Comparison of ENCODE assay signal across 19 cellular contexts in the genomic region with DNA sequence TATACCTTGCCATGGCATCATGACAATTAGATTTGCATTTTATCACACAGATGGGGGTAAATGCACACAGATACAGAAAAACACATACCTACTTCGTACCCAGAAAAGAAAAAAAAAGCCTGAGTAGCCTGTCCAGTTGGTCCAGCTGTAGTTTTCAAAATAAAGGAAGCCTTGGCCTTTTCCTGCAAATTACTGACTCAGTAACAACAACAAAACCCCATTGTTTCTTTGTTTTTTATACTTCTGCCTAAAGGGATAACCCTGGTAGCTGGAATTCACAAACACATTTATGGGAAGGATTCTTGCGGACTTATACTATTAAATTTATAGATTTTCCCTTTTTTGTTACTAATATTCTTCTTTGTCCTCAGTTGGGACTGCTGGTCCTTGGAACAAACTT.
"Had no signal": no experiment of that assay in that cellular context is flagged by ENCODE, and none has a peak within 500 bp of the region (broad histone marks: within the 10 kb centered on the region; RNA-seq: fewer than 3 reads in every experiment).

No MANE protein-coding gene starts in this region.

- H2AFZ ChIP-seq: parathyroid adenoma had no signal

- H3K27ac ChIP-seq: ascending aorta, gastrocnemius medialis, heart right ventricle, neutrophil, parathyroid adenoma, tibial artery had no signal

- H3K27me3 ChIP-seq: ascending aorta, gastrocnemius medialis, heart right ventricle, neutrophil, tibial artery had no signal

- H3K4me3 ChIP-seq: ascending aorta, gastrocnemius medialis, heart right ventricle, tibial artery had no signal

- H3K36me3 ChIP-seq: ascending aorta, gastrocnemius medialis, heart right ventricle, neutrophil, tibial artery had no signal

- H3K9ac ChIP-seq: parathyroid adenoma had no signal

- DNase-seq: activated CD4-positive, alpha-beta T cell treated with anti-CD3 and anti-CD28 coated beads, Interleukin-2, amount 50 U/mL, for 1 hour; activated CD8-positive, alpha-beta memory T cell treated with anti-CD3 and anti-CD28 coated beads, Interleukin-2, amount 50 U/mL, for 48 hours; activated effector memory CD4-positive, alpha-beta T cell treated with anti-CD3 and anti-CD28 coated beads, Interleukin-2, amount 50 U/mL, for 16 hours; activated T-cell treated with anti-CD3 and anti-CD28 coated beads, Interleukin-2, amount 50 U/mL, for 48 hours; cerebellar nuclear complex; effector memory CD4-positive, alpha-beta T cell; gastrocnemius medialis; heart right ventricle; left ventricle myocardium superior; mesenchymal stem cell; natural killer cell; retina; stimulated activated CD4-positive, alpha-beta T cell treated with anti-CD3 and anti-CD28 coated beads, Interleukin-1b, Interleukin-23, amount 100 ng/mL, for 48 hours; stimulated activated CD8-positive, alpha-beta memory T cell treated with anti-CD3 and anti-CD28 coated beads, Interleukin-4, amount 100 ng/mL, for 48 hours; stimulated activated naive CD4-positive, alpha-beta T cell; tibial artery had no signal

- H3K9me3 ChIP-seq: ascending aorta, gastrocnemius medialis, heart right ventricle, neutrophil, tibial artery had no signal

- H3K4me1 ChIP-seq: ascending aorta, gastrocnemius medialis, heart right ventricle, parathyroid adenoma, tibial artery had no signal
